ENCODE assay signal across 9 cellular contexts in the genomic region with DNA sequence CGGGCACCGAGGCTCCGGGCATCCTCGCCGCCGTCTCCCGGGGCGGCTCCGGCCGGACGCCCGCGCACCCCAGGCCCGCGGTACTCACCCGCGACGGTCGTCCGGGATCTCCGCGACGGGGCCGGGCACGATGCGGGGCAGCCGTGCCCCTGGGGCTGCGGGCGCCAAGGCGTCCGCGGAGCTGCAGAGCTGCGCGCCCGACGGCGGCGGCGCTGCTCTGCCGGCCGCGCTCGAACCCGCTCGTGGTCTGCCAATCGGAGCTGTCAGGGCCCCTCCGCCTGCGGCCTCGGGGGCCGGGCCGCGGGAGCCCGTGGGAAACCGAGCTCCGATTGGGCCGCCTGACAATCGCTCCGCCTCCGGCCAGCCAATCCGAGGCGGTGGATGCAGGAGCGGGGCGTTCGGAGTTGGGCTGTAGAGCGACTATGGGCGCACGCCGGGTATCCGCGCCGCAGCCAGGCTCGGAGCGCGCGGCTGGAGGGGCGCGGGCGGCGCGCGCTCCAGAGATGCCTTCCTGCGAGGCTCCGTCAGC.
DNase-seq lines count a peak whose midpoint lies in the region; ATAC-seq and TF ChIP-seq lines count a peak whose summit lies in the region.
"Had no signal": no experiment of that assay in that cellular context is flagged by ENCODE, and none has a peak within 500 bp of the region (broad histone marks: within the 10 kb centered on the region; RNA-seq: fewer than 3 reads in every experiment).

No MANE protein-coding gene starts in this region.

- H3K27ac ChIP-seq in KMS-11 = peak overlapping the region; percentile 40; the same call in 1 of the 2 replicates
- peak overlapping the region; percentile 74 for H3K27ac ChIP-seq in thymus (ENCODE audit: low read depth)
- H3K27ac ChIP-seq: neutrophil had no signal

- peak overlapping the region; percentile 76 for H3K9ac ChIP-seq in KMS-11

- H3K27me3 Mint-ChIP-seq in osteocyte (ENCODE audit: unreplicated experiment) = no peaks in the 10 kb centered on the region

- no peak for TF ChIP-seq CTCF in KMS-11 (conservative IDR thresholded peaks at IDR 0.05; ENCODE audit: low read depth, low read length)
- peak; percentile 56 for TF ChIP-seq CTCF in osteocyte (IDR thresholded peaks at IDR 0.05)

- H3K4me1 ChIP-seq in KMS-11 (ENCODE audit: low read depth, poor library complexity, severe bottlenecking) = peaks cover 46% of the 10 kb centered on the region
- H3K4me1 ChIP-seq in thymus (ENCODE audit: control insufficient read depth, insufficient read depth, low read length) = peaks cover 26% of the 10 kb centered on the region

- no peaks in the 10 kb centered on the region for H3K36me3 Mint-ChIP-seq in osteocyte (ENCODE audit: unreplicated experiment)

- H3K27ac Mint-ChIP-seq in osteocyte (ENCODE audit: unreplicated experiment) = no peak overlapping the region

- ATAC-seq in GM21529 (IDR thresholded peaks at IDR 0.05; ENCODE audit: unreplicated experiment) = peak; percentile 72

- peak overlapping the region; percentile 85 for H3K4me3 Mint-ChIP-seq in osteocyte (ENCODE audit: unreplicated experiment)

- no peaks in the 10 kb centered on the region for H3K9me3 Mint-ChIP-seq in osteocyte (ENCODE audit: unreplicated experiment)

- H2AFZ ChIP-seq in KMS-11 (ENCODE audit: low read depth) = peak overlapping the region; percentile 95

- H3K36me3 ChIP-seq in KMS-11 (ENCODE audit: insufficient read depth) = no peaks in the 10 kb centered on the region
- no peaks in the 10 kb centered on the region for H3K36me3 ChIP-seq in thymus (ENCODE audit: control insufficient read depth, insufficient read depth)
- H3K36me3 ChIP-seq: neutrophil had no signal

- peak overlapping the region; percentile 81 for H3K4me2 ChIP-seq in KMS-11

- peaks cover 39% of the 10 kb centered on the region for H3K4me1 Mint-ChIP-seq in osteocyte (ENCODE audit: unreplicated experiment)

- peaks cover 13% of the 10 kb centered on the region for H3K27me3 ChIP-seq in KMS-11 (ENCODE audit: insufficient read depth, low read depth)
- peaks cover 2% of the 10 kb centered on the region for H3K27me3 ChIP-seq in thymus (ENCODE audit: control insufficient read depth, insufficient read depth)

- H3K9me3 ChIP-seq in thymus (ENCODE audit: control insufficient read depth) = no peaks in the 10 kb centered on the region
- H3K9me3 ChIP-seq: neutrophil had no signal

- DNase-seq in DMS114 treated with DMSO at 0.1 percent for 48 hours (lab: John Stamatoyannopoulos, UW; ENCODE audit: unreplicated experiment) (peak; percentile 82), SHP77 (lab: John Stamatoyannopoulos, UW) (peak; percentile 77 to 79), globus pallidus (ENCODE audit: low spot score) (peak; percentile 96), osteocyte (ENCODE audit: extremely low spot score, unreplicated experiment) (peak; percentile 98)
- DNase-seq in activated naive CD4-positive, alpha-beta T cell treated with anti-CD3 and anti-CD28 coated beads, Interleukin-2, amount 50 U/mL, for 16 hours = peak; percentile 94

- WGBS in thymus = under 1% methylated on average over 83 of the region's 83 CpGs

- H4K20me1 ChIP-seq in KMS-11 (ENCODE audit: insufficient read depth) = no peaks in the 10 kb centered on the region

- H3K4me3 ChIP-seq in KMS-11 (IDR thresholded peaks at IDR 0.05; ENCODE audit: insufficient read depth, low read depth, low read length) (no peak overlapping the region), thymus (ENCODE audit: low read length) (peak overlapping the region; percentile 84)

- no peaks in the 10 kb centered on the region for H3K79me2 ChIP-seq in KMS-11 (ENCODE audit: insufficient read depth, low read depth)
